10 cellular contexts compared by ENCODE assay signal in the genomic region with DNA sequence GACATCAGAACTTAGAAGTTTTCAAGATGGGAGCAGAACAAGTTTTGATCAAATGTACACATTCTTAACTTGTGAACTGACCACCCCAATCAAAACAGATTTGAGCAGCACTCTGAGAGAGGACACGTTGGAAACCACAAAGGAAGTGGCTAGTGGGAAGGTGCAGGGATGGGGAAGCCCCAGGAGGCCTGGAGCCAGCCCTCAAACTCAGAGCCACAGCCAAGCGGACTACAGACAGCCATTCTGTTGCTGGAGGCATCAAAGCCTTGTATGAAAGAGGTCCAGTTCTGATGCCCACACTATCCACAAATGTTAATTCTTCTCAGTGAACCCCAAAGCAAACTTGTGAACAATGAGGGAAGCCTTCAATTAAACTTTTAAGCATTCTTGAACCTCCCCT.
DNase-seq lines count a peak whose midpoint lies in the region; ATAC-seq and TF ChIP-seq lines count a peak whose summit lies in the region.
"Had no signal": no experiment of that assay in that cellular context is flagged by ENCODE, and none has a peak within 500 bp of the region (broad histone marks: within the 10 kb centered on the region; RNA-seq: fewer than 3 reads in every experiment).

No MANE protein-coding gene starts in this region.

- peak overlapping the region; percentile 2 for H3K27ac Mint-ChIP-seq in activated CD8-positive, alpha-beta memory T cell treated with anti-CD3 and anti-CD28 coated beads, Interleukin-2, amount 10 ng/mL, durations not matched to agents 7 days and 5 days
- H3K27ac Mint-ChIP-seq in stimulated activated effector memory CD8-positive, alpha-beta T cell treated with anti-CD3 and anti-CD28 coated beads, Interleukin-12 subunit alpha, Interleukin-12 subunit beta, amount 100 ng/mL, for 72 hours, result no peak overlapping the region
- H3K27ac Mint-ChIP-seq: activated naive CD4-positive, alpha-beta T cell treated with anti-CD3 and anti-CD28 coated beads, Interleukin-2, amount 50 U/mL, for 24 hours had no signal

- no peaks in the 10 kb centered on the region for H3K36me3 ChIP-seq in MM.1S (replicated peaks; ENCODE audit: insufficient read depth, low read length)
- no peaks in the 10 kb centered on the region for H3K36me3 ChIP-seq in adipocyte (ENCODE audit: control insufficient read depth, insufficient read depth, low read length, severe bottlenecking)

- no peaks in the 10 kb centered on the region for H3F3A ChIP-seq in MM.1S (ENCODE audit: insufficient read depth, low read length)

- H4K20me1 ChIP-seq in MM.1S (ENCODE audit: insufficient read depth, low read length), result no peaks in the 10 kb centered on the region

- ATAC-seq in activated CD8-positive, alpha-beta memory T cell treated with anti-CD3 and anti-CD28 coated beads, Interleukin-2, amount 10 ng/mL, durations not matched to agents 7 days and 5 days, result peak; percentile 44
- peak; percentile 90 for ATAC-seq in stimulated activated effector memory CD8-positive, alpha-beta T cell treated with anti-CD3 and anti-CD28 coated beads, Interleukin-12 subunit alpha, Interleukin-12 subunit beta, amount 100 ng/mL, for 72 hours
- ATAC-seq in HG03025 (IDR thresholded peaks at IDR 0.05; ENCODE audit: low FRiP score, unreplicated experiment), result no peak

- H3K27me3 Mint-ChIP-seq in activated CD8-positive, alpha-beta memory T cell treated with anti-CD3 and anti-CD28 coated beads, Interleukin-2, amount 10 ng/mL, durations not matched to agents 7 days and 5 days, result peaks cover 56% of the 10 kb centered on the region
- H3K27me3 Mint-ChIP-seq: activated naive CD4-positive, alpha-beta T cell treated with anti-CD3 and anti-CD28 coated beads, Interleukin-2, amount 50 U/mL, for 24 hours had no signal

- H3K4me3 ChIP-seq in MM.1S (ENCODE audit: low read length) (no peak overlapping the region), adipocyte (ENCODE audit: low read length) (no peak overlapping the region)

- DNase-seq in activated CD8-positive, alpha-beta memory T cell treated with anti-CD3 and anti-CD28 coated beads, Interleukin-2, amount 10 ng/mL, durations not matched to agents 7 days and 5 days, result peak; percentile 76
- no peak for DNase-seq in activated CD8-positive, alpha-beta memory T cell treated with anti-CD3 and anti-CD28 coated beads for 24 hours
- peak; percentile 76 for DNase-seq in MM.1S
- DNase-seq in adipocyte (ENCODE audit: low read depth), result peak; percentile 4
- DNase-seq in stimulated activated effector memory CD8-positive, alpha-beta T cell treated with anti-CD3 and anti-CD28 coated beads, Interleukin-12 subunit alpha, Interleukin-12 subunit beta, amount 100 ng/mL, for 72 hours (ENCODE audit: low spot score in 2 of 2), result peak; percentile 4 to 55
- no peak for DNase-seq in GF-D8 (lab: John Stamatoyannopoulos, UW)
- DNase-seq in NCI-H748 (lab: John Stamatoyannopoulos, UW; ENCODE audit: unreplicated experiment), result no peak

- H2AFZ ChIP-seq in MM.1S (ENCODE audit: low read length), result no peak overlapping the region

- no peaks in the 10 kb centered on the region for H3K36me3 Mint-ChIP-seq in activated CD8-positive, alpha-beta memory T cell treated with anti-CD3 and anti-CD28 coated beads, Interleukin-2, amount 10 ng/mL, durations not matched to agents 7 days and 5 days
- H3K36me3 Mint-ChIP-seq in stimulated activated effector memory CD8-positive, alpha-beta T cell treated with anti-CD3 and anti-CD28 coated beads, Interleukin-12 subunit alpha, Interleukin-12 subunit beta, amount 100 ng/mL, for 72 hours, result no peaks in the 10 kb centered on the region
- H3K36me3 Mint-ChIP-seq: activated naive CD4-positive, alpha-beta T cell treated with anti-CD3 and anti-CD28 coated beads, Interleukin-2, amount 50 U/mL, for 24 hours had no signal

- H3K9me2 ChIP-seq in MM.1S (replicated peaks; ENCODE audit: insufficient read depth, low read length), result no peaks in the 10 kb centered on the region

- no peak overlapping the region for H3K27ac ChIP-seq in MM.1S (ENCODE audit: low read length)

- H3K9me3 ChIP-seq in MM.1S (replicated peaks; ENCODE audit: insufficient read depth, low read length) (no peaks in the 10 kb centered on the region), adipocyte (ENCODE audit: control insufficient read depth, low read length) (no peaks in the 10 kb centered on the region)

- no peaks in the 10 kb centered on the region for H3K79me2 ChIP-seq in MM.1S (ENCODE audit: low read length)

- CTCF ChIA-PET in activated CD8-positive, alpha-beta memory T cell treated with anti-CD3 and anti-CD28 coated beads, Interleukin-2, amount 10 ng/mL, durations not matched to agents 7 days and 5 days (lab: Charles Lee), result no interaction called here

- H3K4me2 ChIP-seq in MM.1S (ENCODE audit: low read depth, low read length), result 0 out of 2 replicates have a peak overlapping the region, but pooled peaks have one; percentile 21

- TF ChIP-seq CTCF in MM.1S (IDR thresholded peaks at IDR 0.05; ENCODE audit: low read length), result no peak

- no peaks in the 10 kb centered on the region for H3K9me3 Mint-ChIP-seq in activated CD8-positive, alpha-beta memory T cell treated with anti-CD3 and anti-CD28 coated beads, Interleukin-2, amount 10 ng/mL, durations not matched to agents 7 days and 5 days (ENCODE audit: low read depth)
- H3K9me3 Mint-ChIP-seq in stimulated activated effector memory CD8-positive, alpha-beta T cell treated with anti-CD3 and anti-CD28 coated beads, Interleukin-12 subunit alpha, Interleukin-12 subunit beta, amount 100 ng/mL, for 72 hours, result no peaks in the 10 kb centered on the region
- H3K9me3 Mint-ChIP-seq: activated naive CD4-positive, alpha-beta T cell treated with anti-CD3 and anti-CD28 coated beads, Interleukin-2, amount 50 U/mL, for 24 hours; nephron had no signal

- H3K4me3 Mint-ChIP-seq in activated CD8-positive, alpha-beta memory T cell treated with anti-CD3 and anti-CD28 coated beads, Interleukin-2, amount 10 ng/mL, durations not matched to agents 7 days and 5 days, result no peak overlapping the region
- H3K4me3 Mint-ChIP-seq in stimulated activated effector memory CD8-positive, alpha-beta T cell treated with anti-CD3 and anti-CD28 coated beads, Interleukin-12 subunit alpha, Interleukin-12 subunit beta, amount 100 ng/mL, for 72 hours, result no peak overlapping the region
- H3K4me3 Mint-ChIP-seq: activated naive CD4-positive, alpha-beta T cell treated with anti-CD3 and anti-CD28 coated beads, Interleukin-2, amount 50 U/mL, for 24 hours; nephron had no signal

- 0 out of 2 replicates have a peak, but pooled peaks cover 3% of the 10 kb centered on the region for H3K27me3 ChIP-seq in MM.1S (replicated peaks; ENCODE audit: insufficient read depth, low read length)
- peaks cover 53% of the 10 kb centered on the region for H3K27me3 ChIP-seq in adipocyte (replicated peaks; ENCODE audit: control insufficient read depth, insufficient read depth, low read length)

- H3K9ac ChIP-seq in MM.1S (ENCODE audit: low read length) (no peak overlapping the region), adipocyte (ENCODE audit: low read length) (no peak overlapping the region)

- peaks cover 41% of the 10 kb centered on the region for H3K4me1 Mint-ChIP-seq in activated CD8-positive, alpha-beta memory T cell treated with anti-CD3 and anti-CD28 coated beads, Interleukin-2, amount 10 ng/mL, durations not matched to agents 7 days and 5 days
- peaks cover 56% of the 10 kb centered on the region for H3K4me1 Mint-ChIP-seq in stimulated activated effector memory CD8-positive, alpha-beta T cell treated with anti-CD3 and anti-CD28 coated beads, Interleukin-12 subunit alpha, Interleukin-12 subunit beta, amount 100 ng/mL, for 72 hours

- H3K4me1 ChIP-seq in MM.1S (ENCODE audit: low read length) (peaks cover 7% of the 10 kb centered on the region), adipocyte (ENCODE audit: control insufficient read depth, insufficient read depth, low read length) (peaks cover 5% of the 10 kb centered on the region)

Comparison
In these comparisons a context has a peak if more than half of its experiments do, and no peak if none do; other contexts are left out.
1. DNase-seq: peak in activated CD8-positive, alpha-beta memory T cell treated with anti-CD3 and anti-CD28 coated beads, Interleukin-2, amount 10 ng/mL, durations not matched to agents 7 days and 5 days (single experiment), MM.1S (single experiment), adipocyte (single experiment) and stimulated activated effector memory CD8-positive, alpha-beta T cell treated with anti-CD3 and anti-CD28 coated beads, Interleukin-12 subunit alpha, Interleukin-12 subunit beta, amount 100 ng/mL, for 72 hours (2 of 2); none in activated CD8-positive, alpha-beta memory T cell treated with anti-CD3 and anti-CD28 coated beads for 24 hours (single experiment), GF-D8 (single experiment) and NCI-H748 (single experiment).